10 cellular contexts compared by ENCODE assay signal in genomic region chr3:149638401-149639092, GRCh38. TPM values are rescaled to one million over a fixed set of nuclear protein-coding genes. Genes with fewer than 3 reads are reported as not detected.
A peak's percentile ranks its signal among the peaks of the same experiment; 100 is the strongest.
DNase-seq lines count a peak whose midpoint lies in the region; ATAC-seq and TF ChIP-seq lines count a peak whose summit lies in the region.
"Had no signal": no experiment of that assay in that cellular context is flagged by ENCODE, and none has a peak within 500 bp of the region (broad histone marks: within the 10 kb centered on the region; RNA-seq: fewer than 3 reads in every experiment).

No MANE protein-coding gene starts in this region.

- ATAC-seq in left ventricle myocardium superior (peak; percentile 33), sciatic nerve (peak; percentile 74)
- ATAC-seq in activated CD4-positive, alpha-beta T cell treated with anti-CD3 and anti-CD28 coated beads for 36 hours = no peak
- ATAC-seq in natural killer cell treated with Interleukin-12 subunit alpha and Interleukin-12 subunit beta and Interleukin-15 and Interleukin-18, amount 100 ng/mL, for 72 hours = no peak
- no peak for ATAC-seq in activated CD4-positive, CD25-positive, alpha-beta regulatory T cell treated with anti-CD3 and anti-CD28 coated beads, Interleukin-2, amount 50 U/mL, for 24 hours

- H3K9me3 Mint-ChIP-seq in activated CD4-positive, alpha-beta T cell treated with anti-CD3 and anti-CD28 coated beads for 36 hours (ENCODE audit: low read depth) = no peaks in the 10 kb centered on the region
- no peaks in the 10 kb centered on the region for H3K9me3 Mint-ChIP-seq in natural killer cell treated with Interleukin-12 subunit alpha and Interleukin-12 subunit beta and Interleukin-15 and Interleukin-18, amount 100 ng/mL, for 72 hours
- H3K9me3 Mint-ChIP-seq: stimulated activated naive CD8-positive, alpha-beta T cell treated with anti-CD3 and anti-CD28 coated beads, Interleukin-15, Interleukin-2, amounts not matched to agents 100 ng/mL and 50 ng/mL, for 24 hours had no signal

- no peaks in the 10 kb centered on the region for H3K9me3 ChIP-seq in ascending aorta

- H3K27ac Mint-ChIP-seq in activated CD4-positive, alpha-beta T cell treated with anti-CD3 and anti-CD28 coated beads for 36 hours = no peak overlapping the region
- H3K27ac Mint-ChIP-seq in natural killer cell treated with Interleukin-12 subunit alpha and Interleukin-12 subunit beta and Interleukin-15 and Interleukin-18, amount 100 ng/mL, for 72 hours = no peak overlapping the region
- H3K27ac Mint-ChIP-seq: stimulated activated naive CD8-positive, alpha-beta T cell treated with anti-CD3 and anti-CD28 coated beads, Interleukin-15, Interleukin-2, amounts not matched to agents 100 ng/mL and 50 ng/mL, for 24 hours had no signal

- H3K4me1 ChIP-seq in ascending aorta = peaks cover 15 to 60% of the 10 kb centered on the region in 2 donors

- CTCF ChIA-PET in activated CD4-positive, alpha-beta T cell treated with anti-CD3 and anti-CD28 coated beads for 36 hours (lab: Charles Lee) = interaction anchor here (0.6 kb wide), 1 partner anchor 1134 kb away, joined by 3 read pairs; no protein-coding TSS in a partner anchor

- no peak overlapping the region for H3K4me3 Mint-ChIP-seq in activated CD4-positive, alpha-beta T cell treated with anti-CD3 and anti-CD28 coated beads for 36 hours
- H3K4me3 Mint-ChIP-seq in natural killer cell treated with Interleukin-12 subunit alpha and Interleukin-12 subunit beta and Interleukin-15 and Interleukin-18, amount 100 ng/mL, for 72 hours = no peak overlapping the region
- H3K4me3 Mint-ChIP-seq: stimulated activated naive CD8-positive, alpha-beta T cell treated with anti-CD3 and anti-CD28 coated beads, Interleukin-15, Interleukin-2, amounts not matched to agents 100 ng/mL and 50 ng/mL, for 24 hours had no signal

- H3K27ac ChIP-seq in ascending aorta = peak overlapping the region; percentile 46 to 66

- H3K4me3 ChIP-seq in ascending aorta = peak overlapping the region; percentile 30 to 44

- peaks cover 15% of the 10 kb centered on the region for H3K27me3 Mint-ChIP-seq in activated CD4-positive, alpha-beta T cell treated with anti-CD3 and anti-CD28 coated beads for 36 hours
- peaks cover 22 to 24% of the 10 kb centered on the region in 2 donors for H3K27me3 Mint-ChIP-seq in natural killer cell treated with Interleukin-12 subunit alpha and Interleukin-12 subunit beta and Interleukin-15 and Interleukin-18, amount 100 ng/mL, for 72 hours

- POLR2A ChIA-PET in activated CD4-positive, alpha-beta T cell treated with anti-CD3 and anti-CD28 coated beads for 36 hours (lab: Charles Lee) = no interaction called here

- DNase-seq in EL = peak; percentile 65
- no peak for DNase-seq in ascending aorta (ENCODE audit: low spot score in 2 of 2)
- DNase-seq in left ventricle myocardium superior = no peak
- DNase-seq in sciatic nerve (ENCODE audit: low spot score) = no peak
- DNase-seq in activated CD4-positive, alpha-beta T cell treated with anti-CD3 and anti-CD28 coated beads for 36 hours = no peak
- no peak for DNase-seq in NCI-H1105 (lab: John Stamatoyannopoulos, UW)
- DNase-seq in natural killer cell treated with Interleukin-12 subunit alpha and Interleukin-12 subunit beta and Interleukin-15 and Interleukin-18, amount 100 ng/mL, for 72 hours (ENCODE audit: low spot score) = no peak
- DNase-seq: NCI-H524 had no signal

- H3K4me1 Mint-ChIP-seq in activated CD4-positive, alpha-beta T cell treated with anti-CD3 and anti-CD28 coated beads for 36 hours = no peaks in the 10 kb centered on the region
- H3K4me1 Mint-ChIP-seq in natural killer cell treated with Interleukin-12 subunit alpha and Interleukin-12 subunit beta and Interleukin-15 and Interleukin-18, amount 100 ng/mL, for 72 hours (ENCODE audit: low read depth in 2 of 2) = no peaks in the 10 kb centered on the region

- TF ChIP-seq CTCF in ascending aorta (IDR thresholded peaks at IDR 0.05) = no peak

- H3K36me3 ChIP-seq in ascending aorta = no peaks in the 10 kb centered on the region

- H3K27me3 ChIP-seq in ascending aorta = no peaks in the 10 kb centered on the region

- intact Hi-C loops in ascending aorta (cut with DNase I) (loop anchor here (2.0 kb wide), 1 partner anchor 16 kb away; no protein-coding TSS in a partner anchor), left ventricle myocardium superior (cut with micrococcal nuclease) (no loop called here), sciatic nerve (cut with DNase I) (no loop called here)
- intact Hi-C loops in activated CD4-positive, alpha-beta T cell treated with anti-CD3 and anti-CD28 coated beads for 36 hours (cut with DNase I, micrococcal nuclease) = no loop called here

- H3K36me3 Mint-ChIP-seq in activated CD4-positive, alpha-beta T cell treated with anti-CD3 and anti-CD28 coated beads for 36 hours (ENCODE audit: low read depth) = no peaks in the 10 kb centered on the region
- H3K36me3 Mint-ChIP-seq in natural killer cell treated with Interleukin-12 subunit alpha and Interleukin-12 subunit beta and Interleukin-15 and Interleukin-18, amount 100 ng/mL, for 72 hours = no peaks in the 10 kb centered on the region

RNA-seq across cellular contexts. Expression of gene WWTR1, which starts 19.3 kb away (rescaled TPM):
- 282 TPM for total RNA-seq in ascending aorta
- 40.0 TPM for total RNA-seq in left ventricle myocardium superior
- 143 TPM for total RNA-seq in sciatic nerve
- total RNA-seq in activated CD4-positive, alpha-beta T cell treated with anti-CD3 and anti-CD28 coated beads for 36 hours = under 1 TPM; 0.46 to 0.54 TPM
- 1 to 10 TPM in 1 of 2 donors, under 1 TPM in 1; 0.55 to 6.7 TPM for total RNA-seq in natural killer cell treated with Interleukin-12 subunit alpha and Interleukin-12 subunit beta and Interleukin-15 and Interleukin-18, amount 100 ng/mL, for 72 hours

Comparison
In these comparisons a context has a peak if more than half of its experiments do, and no peak if none do; other contexts are left out.
1. ATAC-seq: peak in left ventricle myocardium superior (single experiment) and sciatic nerve (single experiment); none in activated CD4-positive, alpha-beta T cell treated with anti-CD3 and anti-CD28 coated beads for 36 hours (single experiment), natural killer cell treated with Interleukin-12 subunit alpha and Interleukin-12 subunit beta and Interleukin-15 and Interleukin-18, amount 100 ng/mL, for 72 hours (0 of 2) and activated CD4-positive, CD25-positive, alpha-beta regulatory T cell treated with anti-CD3 and anti-CD28 coated beads, Interleukin-2, amount 50 U/mL, for 24 hours (0 of 2).